Comparison of ENCODE assay signal across 19 cellular contexts in genomic region chr5:62259699-62260220, GRCh38. TPM values are rescaled to one million over a fixed set of nuclear protein-coding genes. Genes with fewer than 3 reads are reported as not detected.
DNase-seq lines count a peak whose midpoint lies in the region; ATAC-seq and TF ChIP-seq lines count a peak whose summit lies in the region.
"Had no signal": no experiment of that assay in that cellular context is flagged by ENCODE, and none has a peak within 500 bp of the region (broad histone marks: within the 10 kb centered on the region; RNA-seq: fewer than 3 reads in every experiment).

No MANE protein-coding gene starts in this region.

- H2BK15ac ChIP-seq in mesenchymal stem cell (ENCODE audit: low read depth, poor library complexity, severe bottlenecking), result no peak overlapping the region

- no peak overlapping the region for H3K4me3 ChIP-seq in CD4-positive, CD25-positive, alpha-beta regulatory T cell (ENCODE audit: low read depth, low read length)
- H3K4me3 ChIP-seq in NB4 (ENCODE audit: low read depth, low read length) (no peak overlapping the region), adipocyte (ENCODE audit: low read length) (no peak overlapping the region), mesenchymal stem cell (ENCODE audit: insufficient read depth in 1 of 2, low read depth in 1 of 2, low read length in 2 of 2) (no peak overlapping the region)
- no peak overlapping the region for H3K4me3 ChIP-seq in naive thymus-derived CD4-positive, alpha-beta T cell (ENCODE audit: low read length)
- H3K4me3 ChIP-seq: hepatocyte, spleen, stomach, tibial nerve had no signal

- no peaks in the 10 kb centered on the region for H3K27me3 ChIP-seq in CD4-positive, CD25-positive, alpha-beta regulatory T cell (ENCODE audit: control insufficient read depth, insufficient read depth, low read length)
- H3K27me3 ChIP-seq in adipocyte (replicated peaks; ENCODE audit: control insufficient read depth, insufficient read depth, low read length) (no peaks in the 10 kb centered on the region), mesenchymal stem cell (ENCODE audit: control insufficient read depth in 1 of 2, insufficient read depth in 1 of 2, low read length in 2 of 2) (no peaks in the 10 kb centered on the region)
- no peaks in the 10 kb centered on the region for H3K27me3 ChIP-seq in naive thymus-derived CD4-positive, alpha-beta T cell (ENCODE audit: control insufficient read depth in 2 of 2, insufficient read depth in 2 of 2, low read length in 2 of 2)
- H3K27me3 ChIP-seq: hepatocyte, spleen, stomach, tibial nerve had no signal

- no peak overlapping the region for H2BK12ac ChIP-seq in mesenchymal stem cell (ENCODE audit: low read length in 2 of 2)

- peak overlapping the region in 2 of 3 donors; percentile 10 to 37 for H3K27ac Mint-ChIP-seq in CD4-positive, CD25-positive, alpha-beta regulatory T cell
- peak overlapping the region in 6 of 9 donors; percentile 14 to 75 (median 60) for H3K27ac Mint-ChIP-seq in naive thymus-derived CD4-positive, alpha-beta T cell
- H3K27ac Mint-ChIP-seq: dendritic cell treated with granulocyte-macrophage colony-stimulating factor and Interleukin-4, amounts not matched to agents 40 ng/mL and 50 ng/mL, for 4 days had no signal

- no peaks in the 10 kb centered on the region for H3K36me3 ChIP-seq in CD4-positive, CD25-positive, alpha-beta regulatory T cell (ENCODE audit: control insufficient read depth, insufficient read depth, low read length)
- H3K36me3 ChIP-seq in adipocyte (ENCODE audit: control insufficient read depth, insufficient read depth, low read length, severe bottlenecking), result no peaks in the 10 kb centered on the region
- no peaks in the 10 kb centered on the region for H3K36me3 ChIP-seq in naive thymus-derived CD4-positive, alpha-beta T cell (ENCODE audit: control insufficient read depth in 2 of 3, insufficient read depth in 3 of 3, low read length in 3 of 3)
- H3K36me3 ChIP-seq in mesenchymal stem cell (ENCODE audit: control insufficient read depth in 1 of 2, insufficient read depth in 2 of 2, low read depth in 1 of 2, low read length in 2 of 2), result no peaks in the 10 kb centered on the region
- H3K36me3 ChIP-seq: spleen, stomach, tibial nerve had no signal

- ATAC-seq in CD4-positive, CD25-positive, alpha-beta regulatory T cell (ENCODE audit: low read depth in 2 of 2), result no peak
- ATAC-seq in naive thymus-derived CD4-positive, alpha-beta T cell, result no peak
- ATAC-seq: SK-N-SH treated with all-trans-retinoic acid at 6 μM for 48 hours had no signal

- H3K36me3 Mint-ChIP-seq in CD4-positive, CD25-positive, alpha-beta regulatory T cell, result no peaks in the 10 kb centered on the region
- peaks cover 0 to 13% (median 0%) of the 10 kb centered on the region in 5 donors for H3K36me3 Mint-ChIP-seq in naive thymus-derived CD4-positive, alpha-beta T cell

- no peak overlapping the region for H3K4me3 Mint-ChIP-seq in CD4-positive, CD25-positive, alpha-beta regulatory T cell
- H3K4me3 Mint-ChIP-seq in naive thymus-derived CD4-positive, alpha-beta T cell, result peak overlapping the region in 4 of 10 donors; percentile 12 to 67 (median 44)
- H3K4me3 Mint-ChIP-seq: dendritic cell treated with granulocyte-macrophage colony-stimulating factor and Interleukin-4, amounts not matched to agents 40 ng/mL and 50 ng/mL, for 4 days had no signal

- H3K4me2 ChIP-seq in mesenchymal stem cell (ENCODE audit: low read length, poor library complexity, severe bottlenecking), result no peak overlapping the region
- H3K4me2 ChIP-seq: hepatocyte, KMS-11 had no signal

- no peaks in the 10 kb centered on the region for H3K79me1 ChIP-seq in mesenchymal stem cell (replicated peaks; ENCODE audit: low read length, poor library complexity, severe bottlenecking)

- H3K27me3 Mint-ChIP-seq in CD4-positive, CD25-positive, alpha-beta regulatory T cell, result no peaks in the 10 kb centered on the region
- no peaks in the 10 kb centered on the region for H3K27me3 Mint-ChIP-seq in naive thymus-derived CD4-positive, alpha-beta T cell
- H3K27me3 Mint-ChIP-seq: dendritic cell treated with granulocyte-macrophage colony-stimulating factor and Interleukin-4, amounts not matched to agents 40 ng/mL and 50 ng/mL, for 4 days had no signal

- H4K8ac ChIP-seq in mesenchymal stem cell (ENCODE audit: low read length), result no peak overlapping the region

- H2AFZ ChIP-seq in mesenchymal stem cell (ENCODE audit: low read depth, low read length), result no peak overlapping the region
- H2AFZ ChIP-seq: hepatocyte had no signal

- H3K4me1 Mint-ChIP-seq in CD4-positive, CD25-positive, alpha-beta regulatory T cell, result peaks cover 16 to 61% (median 26%) of the 10 kb centered on the region in 4 donors
- peaks cover 36 to 67% (median 64%) of the 10 kb centered on the region in 7 donors for H3K4me1 Mint-ChIP-seq in naive thymus-derived CD4-positive, alpha-beta T cell

- no peak overlapping the region for H2BK5ac ChIP-seq in mesenchymal stem cell (ENCODE audit: low read depth, low read length, poor library complexity, severe bottlenecking)

- H3K27ac ChIP-seq in CD4-positive, CD25-positive, alpha-beta regulatory T cell (ENCODE audit: insufficient read depth, low read length, poor library complexity, severe bottlenecking), result no peak overlapping the region
- H3K27ac ChIP-seq in naive thymus-derived CD4-positive, alpha-beta T cell (ENCODE audit: low read depth, low read length), result no peak overlapping the region
- H3K27ac ChIP-seq in mesenchymal stem cell (ENCODE audit: low read length, poor library complexity, severe bottlenecking), result no peak overlapping the region
- H3K27ac ChIP-seq: hepatocyte, KMS-11, spleen, stomach, tibial nerve had no signal

- no peak overlapping the region for H4K91ac ChIP-seq in mesenchymal stem cell (ENCODE audit: low read length)

- WGBS in mesenchymal stem cell, result 87% methylated on average over 1 of the region's 1 CpG

- no peak overlapping the region for H2BK120ac ChIP-seq in mesenchymal stem cell (ENCODE audit: low read depth, low read length)

- DNase-seq in CD4-positive, CD25-positive, alpha-beta regulatory T cell, result no peak
- peak; percentile 5 for DNase-seq in NB4 (ENCODE audit: low read depth)
- DNase-seq in adipocyte (ENCODE audit: low read depth), result peak; percentile 13
- DNase-seq in naive thymus-derived CD4-positive, alpha-beta T cell, result no peak
- DNase-seq in mesenchymal stem cell, result no peak
- DNase-seq in NCI-H2196 (lab: John Stamatoyannopoulos, UW; ENCODE audit: unreplicated experiment), result no peak
- DNase-seq in NK-92 treated with Interleukin-12 subunit alpha and Interleukin-12 subunit beta, amount 100 ng/mL, for 24 hours (lab: John Stamatoyannopoulos, UW), result no peak
- DNase-seq in AG20443 (ENCODE audit: low spot score), result no peak
- DNase-seq: activated CD4-positive, alpha-beta T cell treated with anti-CD3 and anti-CD28 coated beads, Interleukin-2, amount 50 U/mL, for 48 hours; NCI-H1092; RPMI8226; spleen; stimulated activated CD4-positive, alpha-beta T cell treated with anti-CD3 and anti-CD28 coated beads, Interleukin-4, amount 100 ng/mL, for 24 hours; stomach had no signal

- no peak overlapping the region for H3K14ac ChIP-seq in mesenchymal stem cell (ENCODE audit: low read length in 2 of 2)

- H3K9ac ChIP-seq in adipocyte (ENCODE audit: low read length), result no peak overlapping the region
- no peak overlapping the region for H3K9ac ChIP-seq in mesenchymal stem cell (ENCODE audit: low read length)
- H3K9ac ChIP-seq: KMS-11 had no signal

- peaks cover 0 to 2% (median 0%) of the 10 kb centered on the region in 7 donors for H3K9me3 Mint-ChIP-seq in CD4-positive, CD25-positive, alpha-beta regulatory T cell
- peaks cover 0 to 4% (median 0%) of the 10 kb centered on the region in 11 donors for H3K9me3 Mint-ChIP-seq in naive thymus-derived CD4-positive, alpha-beta T cell
- H3K9me3 Mint-ChIP-seq: dendritic cell treated with granulocyte-macrophage colony-stimulating factor and Interleukin-4, amounts not matched to agents 40 ng/mL and 50 ng/mL, for 4 days had no signal

- no peak overlapping the region for H3K4ac ChIP-seq in mesenchymal stem cell (ENCODE audit: low read depth in 1 of 2, low read length in 2 of 2)

- POLR2A ChIA-PET in naive thymus-derived CD4-positive, alpha-beta T cell (lab: Charles Lee), result interaction anchor here (0.8 to 2.6 kb wide), 6 partner anchors 8 to 46 kb away, joined by 3 to 9 read pairs (median 4); partner anchors contain the start of gene KIF2A

- intact Hi-C loops in naive thymus-derived CD4-positive, alpha-beta T cell (cut with micrococcal nuclease), result no loop called here

- no peak overlapping the region for H3K23ac ChIP-seq in mesenchymal stem cell (ENCODE audit: low read length in 2 of 2)

- no peak overlapping the region for H2AK5ac ChIP-seq in mesenchymal stem cell (ENCODE audit: low read length, severe bottlenecking)

- no peak for TF ChIP-seq CTCF in NB4 (IDR thresholded peaks at IDR 0.05; ENCODE audit: low read depth, low read length)

- TF ChIP-seq POLR2A in NB4 (IDR thresholded peaks at IDR 0.05; ENCODE audit: extremely low read depth, insufficient read length), result no peak

- peaks cover 10% of the 10 kb centered on the region for H3K4me1 ChIP-seq in CD4-positive, CD25-positive, alpha-beta regulatory T cell (ENCODE audit: control insufficient read depth, insufficient read depth, low read length, poor library complexity, severe bottlenecking)
- peaks cover 14% of the 10 kb centered on the region for H3K4me1 ChIP-seq in adipocyte (ENCODE audit: control insufficient read depth, insufficient read depth, low read length)
- H3K4me1 ChIP-seq in naive thymus-derived CD4-positive, alpha-beta T cell (ENCODE audit: control insufficient read depth in 2 of 2, insufficient read depth in 2 of 2, low read length in 2 of 2), result peaks cover 12 to 32% of the 10 kb centered on the region in 2 donors
- no peaks in the 10 kb centered on the region for H3K4me1 ChIP-seq in mesenchymal stem cell (ENCODE audit: control insufficient read depth, insufficient read depth, low read depth, low read length)

- H3K9me3 ChIP-seq in CD4-positive, CD25-positive, alpha-beta regulatory T cell (ENCODE audit: control insufficient read depth in 2 of 2, low read length in 2 of 2), result no peaks in the 10 kb centered on the region
- no peaks in the 10 kb centered on the region for H3K9me3 ChIP-seq in adipocyte (ENCODE audit: control insufficient read depth, low read length)
- H3K9me3 ChIP-seq in naive thymus-derived CD4-positive, alpha-beta T cell (ENCODE audit: control insufficient read depth in 2 of 3, low read length in 3 of 3), result no peaks in the 10 kb centered on the region
- no peaks in the 10 kb centered on the region for H3K9me3 ChIP-seq in mesenchymal stem cell (ENCODE audit: control insufficient read depth, low read length)
- H3K9me3 ChIP-seq: spleen, stomach, tibial nerve had no signal

- H3K18ac ChIP-seq in mesenchymal stem cell (ENCODE audit: low read depth in 1 of 2, low read length in 2 of 2), result no peak overlapping the region

- CTCF ChIA-PET in naive thymus-derived CD4-positive, alpha-beta T cell (lab: Charles Lee), result interaction anchor here (1.2 kb wide), 1 partner anchor 11 kb away, joined by 3 read pairs; no protein-coding TSS in a partner anchor

RNA-seq across cellular contexts. Expression of gene KIF2A, which starts 46.2 kb away (rescaled TPM):
- total RNA-seq in CD4-positive, CD25-positive, alpha-beta regulatory T cell, result 114 TPM
- polyA plus RNA-seq in CD4-positive, CD25-positive, alpha-beta regulatory T cell, result 100 to 1,000 TPM; 135 to 191 (median 174) TPM
- total RNA-seq in naive thymus-derived CD4-positive, alpha-beta T cell, result 100 to 1,000 TPM in 3 of 5 experiments, 10 to 100 TPM in 2; 73.5 to 179 (median 142) TPM
- polyA plus RNA-seq in naive thymus-derived CD4-positive, alpha-beta T cell, result 100 to 1,000 TPM; 136 to 159 TPM
- 47.4 TPM for polyA plus RNA-seq in mesenchymal stem cell (2013, experiment 1 of 2)
- 45.1 TPM for polyA plus RNA-seq in mesenchymal stem cell (2013, experiment 2 of 2)

Comparison
In these comparisons a context has a peak if more than half of its experiments do, and no peak if none do; other contexts are left out.
1. DNase-seq: peak in NB4 (single experiment) and adipocyte (single experiment); none in CD4-positive, CD25-positive, alpha-beta regulatory T cell (0 of 3), naive thymus-derived CD4-positive, alpha-beta T cell (0 of 9), mesenchymal stem cell (single experiment), NCI-H2196 (single experiment), NK-92 treated with Interleukin-12 subunit alpha and Interleukin-12 subunit beta, amount 100 ng/mL, for 24 hours (single experiment) and AG20443 (single experiment).